ENCODE assay signal across 10 cellular contexts in the genomic region with DNA sequence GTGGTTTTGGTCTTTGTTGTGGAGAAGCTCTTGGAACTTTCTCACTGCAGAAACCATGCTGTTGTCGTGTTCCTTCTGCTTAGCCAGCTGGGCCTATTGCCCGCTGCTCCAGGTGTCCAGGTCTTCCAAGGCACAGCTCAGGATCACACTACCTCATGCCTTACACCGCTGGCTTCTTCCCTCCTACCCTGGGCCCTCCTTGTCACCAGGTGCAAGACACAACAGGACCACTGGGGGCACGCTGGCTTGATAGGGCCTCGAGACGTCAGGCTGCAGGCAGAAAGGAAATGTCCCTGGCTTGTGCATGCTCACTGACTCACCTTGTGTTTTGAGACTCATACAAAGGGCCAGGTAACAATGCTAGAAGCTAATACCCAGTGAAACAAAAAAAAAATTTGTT. TPM values are rescaled to one million over a fixed set of nuclear protein-coding genes. Genes with fewer than 3 reads are reported as not detected.
DNase-seq lines count a peak whose midpoint lies in the region; ATAC-seq and TF ChIP-seq lines count a peak whose summit lies in the region.
"Had no signal": no experiment of that assay in that cellular context is flagged by ENCODE, and none has a peak within 500 bp of the region (broad histone marks: within the 10 kb centered on the region; RNA-seq: fewer than 3 reads in every experiment).

No MANE protein-coding gene starts in this region.

- no peaks in the 10 kb centered on the region for H3K36me3 ChIP-seq in mucosa of descending colon (ENCODE audit: low read depth)

- peaks cover 15% of the 10 kb centered on the region for H3K27me3 Mint-ChIP-seq in activated CD4-positive, alpha-beta T cell treated with anti-CD3 and anti-CD28 coated beads, Interleukin-2, amount 10 ng/mL, durations not matched to agents 24 days and 14 days
- H3K27me3 Mint-ChIP-seq in progenitor cell of endocrine pancreas, result peaks cover 28% of the 10 kb centered on the region

- no peak overlapping the region for H3K4me3 Mint-ChIP-seq in activated CD4-positive, alpha-beta T cell treated with anti-CD3 and anti-CD28 coated beads, Interleukin-2, amount 10 ng/mL, durations not matched to agents 24 days and 14 days
- H3K4me3 Mint-ChIP-seq in progenitor cell of endocrine pancreas (ENCODE audit: low read depth), result no peak overlapping the region
- H3K4me3 Mint-ChIP-seq: CD8-positive, alpha-beta T cell; central memory CD8-positive, alpha-beta T cell had no signal

- TF ChIP-seq CTCF in progenitor cell of endocrine pancreas (IDR thresholded peaks at IDR 0.05; ENCODE audit: unreplicated experiment), result peak; percentile 27
- TF ChIP-seq CTCF in mucosa of descending colon (IDR thresholded peaks at IDR 0.05), result no peak

- H3K9me3 Mint-ChIP-seq in activated CD4-positive, alpha-beta T cell treated with anti-CD3 and anti-CD28 coated beads, Interleukin-2, amount 10 ng/mL, durations not matched to agents 24 days and 14 days, result no peaks in the 10 kb centered on the region
- H3K9me3 Mint-ChIP-seq in progenitor cell of endocrine pancreas (ENCODE audit: low read depth), result no peaks in the 10 kb centered on the region
- H3K9me3 Mint-ChIP-seq: CD8-positive, alpha-beta T cell; central memory CD8-positive, alpha-beta T cell had no signal

- no peaks in the 10 kb centered on the region for H3K9me3 ChIP-seq in mucosa of descending colon

- peaks cover 6% of the 10 kb centered on the region for H3K4me1 ChIP-seq in mucosa of descending colon (ENCODE audit: low read depth)

- no peak overlapping the region for H3K4me3 ChIP-seq in mucosa of descending colon

- no peaks in the 10 kb centered on the region for H3K36me3 Mint-ChIP-seq in activated CD4-positive, alpha-beta T cell treated with anti-CD3 and anti-CD28 coated beads, Interleukin-2, amount 10 ng/mL, durations not matched to agents 24 days and 14 days (ENCODE audit: low read depth)
- H3K36me3 Mint-ChIP-seq in progenitor cell of endocrine pancreas (ENCODE audit: insufficient read depth), result no peaks in the 10 kb centered on the region
- H3K36me3 Mint-ChIP-seq: CD8-positive, alpha-beta T cell had no signal

- intact Hi-C loops in activated CD4-positive, alpha-beta T cell treated with anti-CD3 and anti-CD28 coated beads, Interleukin-2, amount 10 ng/mL, durations not matched to agents 24 days and 14 days (cut with micrococcal nuclease), result no loop called here
- intact Hi-C loops in mucosa of descending colon (cut with DNase I, micrococcal nuclease), result no loop called here

- H3K27ac Mint-ChIP-seq in activated CD4-positive, alpha-beta T cell treated with anti-CD3 and anti-CD28 coated beads, Interleukin-2, amount 10 ng/mL, durations not matched to agents 24 days and 14 days, result no peak overlapping the region
- H3K27ac Mint-ChIP-seq in progenitor cell of endocrine pancreas, result no peak overlapping the region
- H3K27ac Mint-ChIP-seq: CD8-positive, alpha-beta T cell had no signal

- peak; percentile 97 for ATAC-seq in HG02885 (IDR thresholded peaks at IDR 0.05; ENCODE audit: poor library complexity, unreplicated experiment)
- peak; percentile 68 for ATAC-seq in SK-N-SH treated with all-trans-retinoic acid at 6 μM for 48 hours
- no peak for ATAC-seq in mucosa of descending colon
- ATAC-seq: CD8-positive, alpha-beta T cell had no signal

- peak; percentile 64 for DNase-seq in activated CD4-positive, alpha-beta T cell treated with anti-CD3 and anti-CD28 coated beads, Interleukin-2, amount 10 ng/mL, durations not matched to agents 24 days and 14 days
- DNase-seq in activated CD4-positive, alpha-beta T cell treated with anti-CD3 and anti-CD28 coated beads, Interleukin-2, amount 50 U/mL, for 1 hour, result no peak
- DNase-seq in progenitor cell of endocrine pancreas (ENCODE audit: low spot score, unreplicated experiment) (no peak), mucosa of descending colon (no peak), NCI-H1092 treated with DMSO at 0.1 percent for 48 hours (lab: John Stamatoyannopoulos, UW) (no peak), T-helper 1 cell (no peak)

- H3K4me1 Mint-ChIP-seq in activated CD4-positive, alpha-beta T cell treated with anti-CD3 and anti-CD28 coated beads, Interleukin-2, amount 10 ng/mL, durations not matched to agents 24 days and 14 days, result no peaks in the 10 kb centered on the region
- peaks cover 6% of the 10 kb centered on the region for H3K4me1 Mint-ChIP-seq in progenitor cell of endocrine pancreas (ENCODE audit: low read depth)
- H3K4me1 Mint-ChIP-seq: central memory CD8-positive, alpha-beta T cell had no signal

TF ChIP-seq in SK-N-SH treated with all-trans-retinoic acid at 6 μM for 48 hours, 23 proteins besides CTCF, POLR2A, EP300 and RAD21:
- TF ChIP-seq ESRRG (CRISPR knock-in tag; IDR thresholded peaks at IDR 0.05), result no peak
- TF ChIP-seq RARB (CRISPR knock-in tag; IDR thresholded peaks at IDR 0.05), result no peak
- TF ChIP-seq ZC3H10 (CRISPR knock-in tag; IDR thresholded peaks at IDR 0.05), result no peak
- no peak for TF ChIP-seq ISL1 (CRISPR knock-in tag; IDR thresholded peaks at IDR 0.05)
- TF ChIP-seq TOX (CRISPR knock-in tag; IDR thresholded peaks at IDR 0.05; ENCODE audit: borderline replicate concordance), result no peak
- TF ChIP-seq, protein P1, sequence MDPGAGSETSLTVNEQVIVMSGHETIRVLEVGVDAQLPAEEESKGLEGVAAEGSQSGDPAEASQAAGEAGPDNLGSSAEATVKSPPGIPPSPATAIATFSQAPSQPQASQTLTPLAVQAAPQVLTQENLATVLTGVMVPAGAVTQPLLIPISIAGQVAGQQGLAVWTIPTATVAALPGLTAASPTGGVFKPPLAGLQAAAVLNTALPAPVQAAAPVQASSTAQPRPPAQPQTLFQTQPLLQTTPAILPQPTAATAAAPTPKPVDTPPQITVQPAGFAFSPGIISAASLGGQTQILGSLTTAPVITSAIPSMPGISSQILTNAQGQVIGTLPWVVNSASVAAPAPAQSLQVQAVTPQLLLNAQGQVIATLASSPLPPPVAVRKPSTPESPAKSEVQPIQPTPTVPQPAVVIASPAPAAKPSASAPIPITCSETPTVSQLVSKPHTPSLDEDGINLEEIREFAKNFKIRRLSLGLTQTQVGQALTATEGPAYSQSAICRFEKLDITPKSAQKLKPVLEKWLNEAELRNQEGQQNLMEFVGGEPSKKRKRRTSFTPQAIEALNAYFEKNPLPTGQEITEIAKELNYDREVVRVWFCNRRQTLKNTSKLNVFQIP (CRISPR knock-in tag; IDR thresholded peaks at IDR 0.05; ENCODE audit: borderline replicate concordance, low read depth), result no peak
- TF ChIP-seq, protein P2, sequence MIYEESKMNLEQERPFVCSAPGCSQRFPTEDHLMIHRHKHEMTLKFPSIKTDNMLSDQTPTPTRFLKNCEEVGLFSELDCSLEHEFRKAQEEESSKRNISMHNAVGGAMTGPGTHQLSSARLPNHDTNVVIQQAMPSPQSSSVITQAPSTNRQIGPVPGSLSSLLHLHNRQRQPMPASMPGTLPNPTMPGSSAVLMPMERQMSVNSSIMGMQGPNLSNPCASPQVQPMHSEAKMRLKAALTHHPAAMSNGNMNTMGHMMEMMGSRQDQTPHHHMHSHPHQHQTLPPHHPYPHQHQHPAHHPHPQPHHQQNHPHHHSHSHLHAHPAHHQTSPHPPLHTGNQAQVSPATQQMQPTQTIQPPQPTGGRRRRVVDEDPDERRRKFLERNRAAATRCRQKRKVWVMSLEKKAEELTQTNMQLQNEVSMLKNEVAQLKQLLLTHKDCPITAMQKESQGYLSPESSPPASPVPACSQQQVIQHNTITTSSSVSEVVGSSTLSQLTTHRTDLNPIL (CRISPR knock-in tag; IDR thresholded peaks at IDR 0.05; ENCODE audit: low read depth), result no peak
- TF ChIP-seq GLIS3 (CRISPR knock-in tag; IDR thresholded peaks at IDR 0.05), result no peak
- no peak for TF ChIP-seq OSR1 (CRISPR knock-in tag; IDR thresholded peaks at IDR 0.05)
- TF ChIP-seq ZNF565 (CRISPR knock-in tag; conservative IDR thresholded peaks at IDR 0.05; ENCODE audit: low read depth), result no peak
- no peak for TF ChIP-seq SNAI2 (CRISPR knock-in tag; IDR thresholded peaks at IDR 0.05)
- TF ChIP-seq ZNF8 (CRISPR knock-in tag; IDR thresholded peaks at IDR 0.05), result no peak
- no peak for TF ChIP-seq ARNTL (CRISPR knock-in tag; IDR thresholded peaks at IDR 0.05; ENCODE audit: borderline replicate concordance, low read depth)
- no peak for TF ChIP-seq CSDC2 (CRISPR knock-in tag; IDR thresholded peaks at IDR 0.05)
- no peak for TF ChIP-seq ZNF70 (CRISPR knock-in tag; IDR thresholded peaks at IDR 0.05)
TF ChIP-seq in SK-N-SH treated with all-trans-retinoic acid at 6 μM for 48 hours: peak in this region for 0.

RNA-seq across cellular contexts. Expression of a gene that starts 32.3 kb away (rescaled TPM):
- not detected in 2 replicates for total RNA-seq in activated CD4-positive, alpha-beta T cell treated with anti-CD3 and anti-CD28 coated beads, Interleukin-2, amount 10 ng/mL, durations not matched to agents 24 days and 14 days
- 2.5 and 2.7 TPM in 2 replicates for total RNA-seq in progenitor cell of endocrine pancreas
- total RNA-seq in mucosa of descending colon, result not detected
- total RNA-seq: CD8-positive, alpha-beta T cell had no signal

RNA-seq across cellular contexts. Expression of a gene that starts 42.3 kb away (rescaled TPM):
- 0.28 and 0.33 TPM in 2 replicates for total RNA-seq in activated CD4-positive, alpha-beta T cell treated with anti-CD3 and anti-CD28 coated beads, Interleukin-2, amount 10 ng/mL, durations not matched to agents 24 days and 14 days
- total RNA-seq in progenitor cell of endocrine pancreas, result 2.0 and 2.2 TPM in 2 replicates
- 1 to 10 TPM; 1.5 to 8.4 (median 2.3) TPM for total RNA-seq in mucosa of descending colon
- total RNA-seq: CD8-positive, alpha-beta T cell had no signal
